8 cellular contexts compared by ENCODE assay signal in genomic region chr17:76737676-76738467, GRCh38. TPM values are rescaled to one million over a fixed set of nuclear protein-coding genes. Genes with fewer than 3 reads are reported as not detected.
DNase-seq lines count a peak whose midpoint lies in the region; ATAC-seq lines count a peak whose summit lies in the region.

Gene MFSD11 (plus strand): TSS chr17:76738119. CDS start chr17:76738353, 234 bp downstream.

- DNase-seq in COLO829 (ENCODE audit: low spot score): peak; percentile 96
- peak; percentile 93 for DNase-seq in HT-29 (ENCODE audit: low spot score)
- DNase-seq in NT2/D1 (ENCODE audit: low read depth, low spot score): peak; percentile 88
- DNase-seq in activated CD8-positive, alpha-beta memory T cell treated with anti-CD3 and anti-CD28 coated beads, Interleukin-2, amount 50 U/mL, for 4 hours: peak; percentile 93
- peak; percentile 97 for DNase-seq in mesenteric fat pad (ENCODE audit: low spot score)
- peak; percentile 79 for DNase-seq in stimulated activated CD8-positive, alpha-beta memory T cell treated with anti-CD3 and anti-CD28 coated beads, Interleukin-15, amount 100 ng/mL, for 1 hour (ENCODE audit: low read depth)

- in situ Hi-C loops in endometrial microvascular endothelial cells (cut with HindIII; ENCODE audit: inconsistent ontology term, low pct_unique_long_range_greater_than_20kb, low sequenced_read_pairs): no loop called here

- peak; percentile 49 for ATAC-seq in GM21360 (IDR thresholded peaks at IDR 0.05; ENCODE audit: unreplicated experiment)

- H3K36me3 ChIP-seq in NT2/D1 (ENCODE audit: insufficient read depth, insufficient read length, low read length): peaks cover 59% of the 10 kb centered on the region

- no peaks in the 10 kb centered on the region for H3K4me1 ChIP-seq in NT2/D1 (ENCODE audit: insufficient read depth, insufficient read length)

- H3K9ac ChIP-seq in NT2/D1 (ENCODE audit: insufficient read length, low read depth): peak within 1 kb of the TSS; percentile 100

- H3K9me3 ChIP-seq in NT2/D1 (ENCODE audit: insufficient read depth, low read length): no peaks in the 10 kb centered on the region

- H3K27me3 ChIP-seq in NT2/D1 (ENCODE audit: insufficient read depth, insufficient read length): no peaks in the 10 kb centered on the region

- peak within 1 kb of the TSS; percentile 100 for H3K4me3 ChIP-seq in NT2/D1 (ENCODE audit: insufficient read length, low read depth)

RNA-seq across cellular contexts. Expression of gene MFSD11, which starts in this region (rescaled TPM):
- 21.5 and 24.9 TPM in 2 replicates for total RNA-seq in HT-29 (2014; rRNA removed; shearing (Covaris generic))
- 44.9 TPM for total RNA-seq in endometrial microvascular endothelial cells (ENCODE audit: inconsistent ontology term)
- total RNA-seq in mesenteric fat pad: 23.2 TPM

Comparison
In these comparisons a context has a peak if more than half of its experiments do, and no peak if none do; other contexts are left out.
1. Peak in every context shown above with its lines: DNase-seq, ATAC-seq and H3K4me3 ChIP-seq.